In genomic region chr9:38032266-38032830, GRCh38 we compare ENCODE assay signal across 2 cellular contexts.
TF ChIP-seq lines count a peak whose summit lies in the region.

No MANE protein-coding gene starts in this region.

TF ChIP-seq in SK-N-SH treated with all-trans-retinoic acid at 6 μM for 48 hours, 23 proteins besides CTCF, POLR2A, EP300 and RAD21 (continued from another document):
- TF ChIP-seq, protein P1, sequence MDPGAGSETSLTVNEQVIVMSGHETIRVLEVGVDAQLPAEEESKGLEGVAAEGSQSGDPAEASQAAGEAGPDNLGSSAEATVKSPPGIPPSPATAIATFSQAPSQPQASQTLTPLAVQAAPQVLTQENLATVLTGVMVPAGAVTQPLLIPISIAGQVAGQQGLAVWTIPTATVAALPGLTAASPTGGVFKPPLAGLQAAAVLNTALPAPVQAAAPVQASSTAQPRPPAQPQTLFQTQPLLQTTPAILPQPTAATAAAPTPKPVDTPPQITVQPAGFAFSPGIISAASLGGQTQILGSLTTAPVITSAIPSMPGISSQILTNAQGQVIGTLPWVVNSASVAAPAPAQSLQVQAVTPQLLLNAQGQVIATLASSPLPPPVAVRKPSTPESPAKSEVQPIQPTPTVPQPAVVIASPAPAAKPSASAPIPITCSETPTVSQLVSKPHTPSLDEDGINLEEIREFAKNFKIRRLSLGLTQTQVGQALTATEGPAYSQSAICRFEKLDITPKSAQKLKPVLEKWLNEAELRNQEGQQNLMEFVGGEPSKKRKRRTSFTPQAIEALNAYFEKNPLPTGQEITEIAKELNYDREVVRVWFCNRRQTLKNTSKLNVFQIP (CRISPR knock-in tag; IDR thresholded peaks at IDR 0.05; ENCODE audit: borderline replicate concordance, low read depth): no peak
- TF ChIP-seq ESRRG (CRISPR knock-in tag; IDR thresholded peaks at IDR 0.05) (no peak), ARNTL (CRISPR knock-in tag; IDR thresholded peaks at IDR 0.05; ENCODE audit: borderline replicate concordance, low read depth) (no peak), BACH2 (CRISPR knock-in tag; IDR thresholded peaks at IDR 0.05; ENCODE audit: borderline replicate concordance) (no peak), ZFP3 (CRISPR knock-in tag; IDR thresholded peaks at IDR 0.05) (no peak), TOX (CRISPR knock-in tag; IDR thresholded peaks at IDR 0.05; ENCODE audit: borderline replicate concordance) (no peak)
- TF ChIP-seq, protein P2, sequence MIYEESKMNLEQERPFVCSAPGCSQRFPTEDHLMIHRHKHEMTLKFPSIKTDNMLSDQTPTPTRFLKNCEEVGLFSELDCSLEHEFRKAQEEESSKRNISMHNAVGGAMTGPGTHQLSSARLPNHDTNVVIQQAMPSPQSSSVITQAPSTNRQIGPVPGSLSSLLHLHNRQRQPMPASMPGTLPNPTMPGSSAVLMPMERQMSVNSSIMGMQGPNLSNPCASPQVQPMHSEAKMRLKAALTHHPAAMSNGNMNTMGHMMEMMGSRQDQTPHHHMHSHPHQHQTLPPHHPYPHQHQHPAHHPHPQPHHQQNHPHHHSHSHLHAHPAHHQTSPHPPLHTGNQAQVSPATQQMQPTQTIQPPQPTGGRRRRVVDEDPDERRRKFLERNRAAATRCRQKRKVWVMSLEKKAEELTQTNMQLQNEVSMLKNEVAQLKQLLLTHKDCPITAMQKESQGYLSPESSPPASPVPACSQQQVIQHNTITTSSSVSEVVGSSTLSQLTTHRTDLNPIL (CRISPR knock-in tag; IDR thresholded peaks at IDR 0.05; ENCODE audit: low read depth): no peak
TF ChIP-seq in SK-N-SH treated with all-trans-retinoic acid at 6 μM for 48 hours: peak in this region for 0.

TF ChIP-seq in SK-N-SH, 30 proteins besides CTCF, POLR2A, EP300 and RAD21 (continued from another document):
- TF ChIP-seq, protein P3, sequence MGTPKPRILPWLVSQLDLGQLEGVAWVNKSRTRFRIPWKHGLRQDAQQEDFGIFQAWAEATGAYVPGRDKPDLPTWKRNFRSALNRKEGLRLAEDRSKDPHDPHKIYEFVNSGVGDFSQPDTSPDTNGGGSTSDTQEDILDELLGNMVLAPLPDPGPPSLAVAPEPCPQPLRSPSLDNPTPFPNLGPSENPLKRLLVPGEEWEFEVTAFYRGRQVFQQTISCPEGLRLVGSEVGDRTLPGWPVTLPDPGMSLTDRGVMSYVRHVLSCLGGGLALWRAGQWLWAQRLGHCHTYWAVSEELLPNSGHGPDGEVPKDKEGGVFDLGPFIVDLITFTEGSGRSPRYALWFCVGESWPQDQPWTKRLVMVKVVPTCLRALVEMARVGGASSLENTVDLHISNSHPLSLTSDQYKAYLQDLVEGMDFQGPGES (IDR thresholded peaks at IDR 0.05; ENCODE audit: low read depth, low read length): no peak
- TF ChIP-seq USF2 (IDR thresholded peaks at IDR 0.05; ENCODE audit: borderline replicate concordance, low read depth, low read length) (no peak), RFX5 (IDR thresholded peaks at IDR 0.05; ENCODE audit: low read length) (no peak)
